In the genomic region with DNA sequence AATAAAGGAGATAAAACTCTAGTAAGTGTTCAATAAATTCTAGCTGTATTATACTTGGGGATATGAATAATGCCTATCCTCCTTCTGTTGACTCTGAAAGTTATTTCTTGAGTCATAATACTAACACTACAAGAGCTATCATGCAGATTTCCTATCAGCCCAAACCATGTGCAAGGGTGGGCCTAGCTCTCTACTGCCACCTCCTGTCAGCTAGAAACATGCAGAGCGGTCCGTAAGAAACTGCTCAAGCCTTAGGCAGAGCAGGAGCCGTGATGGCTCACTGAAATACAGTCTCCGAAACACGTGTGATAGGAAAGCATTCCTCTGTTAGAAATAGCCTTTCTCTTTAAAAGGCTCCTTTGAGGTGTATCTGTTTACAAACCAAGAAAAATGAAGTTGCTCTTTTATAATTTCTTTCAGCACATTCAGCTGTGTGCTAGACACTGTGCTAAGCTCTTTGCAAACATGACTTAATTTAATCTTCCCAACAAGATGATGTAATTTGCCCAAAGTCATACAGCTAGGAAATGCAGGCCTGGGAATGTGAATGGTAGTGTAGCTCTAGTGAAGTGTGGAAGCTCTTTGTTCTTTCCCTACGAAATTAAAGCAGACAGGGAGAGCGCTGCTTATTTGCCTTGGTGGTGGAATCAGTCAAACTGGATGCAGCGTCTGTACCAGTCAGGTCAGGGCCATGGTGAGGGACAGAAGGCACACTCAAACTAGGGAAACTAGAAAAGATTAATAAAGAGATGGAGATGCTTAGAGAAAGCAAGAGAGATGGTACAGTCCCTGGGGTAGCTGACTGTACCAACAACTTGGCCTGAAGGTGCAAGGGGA, we compare ENCODE assay signal across 8 cellular contexts. TPM values are rescaled to one million over a fixed set of nuclear protein-coding genes. Genes with fewer than 3 reads are reported as not detected.
A peak's percentile ranks its signal among the peaks of the same experiment; 100 is the strongest.
DNase-seq lines count a peak whose midpoint lies in the region; ATAC-seq lines count a peak whose summit lies in the region.

No MANE protein-coding gene starts in this region.

- ATAC-seq in Right ventricle myocardium inferior = peak; percentile 88
- ATAC-seq in HG02981 (IDR thresholded peaks at IDR 0.05; ENCODE audit: unreplicated experiment) = peak; percentile 90
- peak; percentile 92 for ATAC-seq in left lobe of liver

- no peak for DNase-seq in Right ventricle myocardium inferior (ENCODE audit: missing footprints)
- no peak for DNase-seq in cardiac septum (ENCODE audit: low spot score)
- DNase-seq in NCI-H2171 treated with DMSO at 0.1 percent for 48 hours (lab: John Stamatoyannopoulos, UW) = peak; percentile 75
- DNase-seq in activated CD4-positive, CD25-positive, alpha-beta regulatory T cell treated with anti-CD3 and anti-CD28 coated beads, Interleukin-2, amount 50 U/mL, for 16 hours (ENCODE audit: low read depth, low spot score) = peak; percentile 17
- peak; percentile 93 for DNase-seq in cerebellar cortex (ENCODE audit: low spot score)
- no peak for DNase-seq in left lobe of liver (ENCODE audit: low spot score)
- DNase-seq in stimulated activated CD4-positive, alpha-beta T cell treated with anti-CD3 and anti-CD28 coated beads, TNF-alpha, amount 100 ng/mL, for 1 hour (ENCODE audit: low read depth in 3 of 3, low spot score in 1 of 3) = peak; percentile 13 to 42 (median 16)

- intact Hi-C loops in Right ventricle myocardium inferior (cut with DNase I) (loop anchor here (1.0 kb wide), 1 partner anchor 472 kb away; no protein-coding TSS in a partner anchor), cardiac septum (cut with DNase I) (loop anchor here (5.0 kb wide), 1 partner anchor 471 kb away; no protein-coding TSS in a partner anchor)

RNA-seq across cellular contexts. Expression of gene MTHFS, which starts 43.1 kb away (rescaled TPM):
- total RNA-seq in Right ventricle myocardium inferior (19.1 TPM), cardiac septum (16.7 TPM), left lobe of liver (164 TPM)

Comparison
In these comparisons a context has a peak if more than half of its experiments do, and no peak if none do; other contexts are left out.
1. DNase-seq: peak in NCI-H2171 treated with DMSO at 0.1 percent for 48 hours (single experiment), activated CD4-positive, CD25-positive, alpha-beta regulatory T cell treated with anti-CD3 and anti-CD28 coated beads, Interleukin-2, amount 50 U/mL, for 16 hours (single experiment), cerebellar cortex (single experiment) and stimulated activated CD4-positive, alpha-beta T cell treated with anti-CD3 and anti-CD28 coated beads, TNF-alpha, amount 100 ng/mL, for 1 hour (3 of 3); none in Right ventricle myocardium inferior (single experiment), cardiac septum (single experiment) and left lobe of liver (single experiment).
2. Peak in every context shown above with its lines, with median percentiles within 50 percentile points of each other: ATAC-seq.